Comparison of ENCODE assay signal across 21 cellular contexts in genomic region chr17:10123093-10123492, GRCh38.
DNase-seq lines count a peak whose midpoint lies in the region; ATAC-seq and TF ChIP-seq lines count a peak whose summit lies in the region.
"Had no signal": no experiment of that assay in that cellular context is flagged by ENCODE, and none has a peak within 500 bp of the region (broad histone marks: within the 10 kb centered on the region; RNA-seq: fewer than 3 reads in every experiment).

No MANE protein-coding gene starts in this region.

- H3K27ac ChIP-seq in WERI-Rb-1 (peak overlapping the region; percentile 28; the same call in 1 of the 2 replicates), esophagus muscularis mucosa (replicated peaks in 1 of 4) (peak overlapping the region; percentile 40 to 63 (median 48)), tibial nerve (peak overlapping the region; percentile 49 to 92 (median 72)), RWPE1 (no peak overlapping the region)
- H3K27ac ChIP-seq: cardiac muscle cell, lower lobe of right lung, parathyroid adenoma, right lobe of liver had no signal

- ATAC-seq in HG02840 (IDR thresholded peaks at IDR 0.05; ENCODE audit: low FRiP score, unreplicated experiment) (no peak), GM19351 (IDR thresholded peaks at IDR 0.05; ENCODE audit: unreplicated experiment) (no peak)
- ATAC-seq: activated CD4-positive, alpha-beta T cell treated with anti-CD3 and anti-CD28 coated beads for 36 hours; activated naive CD4-positive, alpha-beta T cell treated with anti-CD3 and anti-CD28 coated beads, Interleukin-2, amount 50 U/mL, for 72 hours; lower lobe of right lung; right lobe of liver; stimulated activated naive CD8-positive, alpha-beta T cell treated with anti-CD3 and anti-CD28 coated beads, Interleukin-15, Interleukin-2, amounts not matched to agents 100 U/mL and 50 U/mL, for 24 hours had no signal

- CTCF ChIA-PET in RWPE1 (lab: Yijun Ruan, JAX): interaction anchor here (0.6 kb wide), 1 partner anchor 569 kb away, joined by 3 read pairs; no protein-coding TSS in a partner anchor

- no peak for TF ChIP-seq EP300 in esophagus muscularis mucosa (IDR thresholded peaks at IDR 0.05)
- no peak for TF ChIP-seq EP300 in tibial nerve (IDR thresholded peaks at IDR 0.05)

- intact Hi-C loops in esophagus muscularis mucosa (cut with DNase I): no loop called here
- intact Hi-C loops in posterior vena cava (cut with DNase I): loop anchor here in 1 of 2 donors (10.0 kb wide), 1 partner anchor 52 kb away; no protein-coding TSS in a partner anchor

- TF ChIP-seq CTCF in WERI-Rb-1 (IDR thresholded peaks at IDR 0.05; ENCODE audit: low read depth, low read length) (no peak), esophagus muscularis mucosa (IDR thresholded peaks at IDR 0.05) (no peak), tibial nerve (IDR thresholded peaks at IDR 0.05) (no peak), RWPE1 (conservative IDR thresholded peaks at IDR 0.05; ENCODE audit: low read depth) (no peak)

- DNase-seq in WERI-Rb-1: no peak
- DNase-seq in esophagus muscularis mucosa (ENCODE audit: extremely low spot score): no peak
- DNase-seq in posterior vena cava (ENCODE audit: low spot score): peak; percentile 78
- DNase-seq in tibial nerve (ENCODE audit: low spot score in 2 of 2): no peak
- no peak for DNase-seq in RWPE1 (ENCODE audit: low spot score)
- DNase-seq: activated CD4-positive, alpha-beta T cell treated with anti-CD3 and anti-CD28 coated beads for 36 hours; activated T-cell treated with anti-CD3 and anti-CD28 coated beads for 4 hours; aorta; DMS79 treated with DMSO at 0.1 percent for 48 hours; lower lobe of right lung; NCI-H1694; NCI-H510A; stimulated activated naive CD8-positive, alpha-beta T cell treated with anti-CD3 and anti-CD28 coated beads, Interleukin-15, Interleukin-2, amounts not matched to agents 100 U/mL and 50 U/mL, for 24 hours; transverse colon had no signal

- no peaks in the 10 kb centered on the region for H3K27me3 ChIP-seq in WERI-Rb-1 (ENCODE audit: insufficient read depth, low read depth, severe bottlenecking)
- H3K27me3 ChIP-seq in esophagus muscularis mucosa: peaks cover 0 to 21% (median 0%) of the 10 kb centered on the region in 4 donors
- H3K27me3 ChIP-seq in tibial nerve: no peaks in the 10 kb centered on the region
- H3K27me3 ChIP-seq: cardiac muscle cell, right lobe of liver, transverse colon had no signal

- H3K9me3 ChIP-seq in WERI-Rb-1 (ENCODE audit: severe bottlenecking) (no peaks in the 10 kb centered on the region), esophagus muscularis mucosa (no peaks in the 10 kb centered on the region), tibial nerve (no peaks in the 10 kb centered on the region)
- H3K9me3 ChIP-seq: lower lobe of right lung, right lobe of liver, transverse colon had no signal

- 86% methylated on average over 1 of the region's 2 CpGs for WGBS in esophagus muscularis mucosa
- 65% methylated on average over 2 of the region's 2 CpGs; no CpG with 5 or more reads in 1 of the 2 donors for WGBS in tibial nerve, 2 donors

- TF ChIP-seq POLR2A in esophagus muscularis mucosa (IDR thresholded peaks at IDR 0.05; ENCODE audit: low read depth) (no peak), tibial nerve (IDR thresholded peaks at IDR 0.05) (no peak)

- no peak overlapping the region for H3K4me3 ChIP-seq in WERI-Rb-1 (ENCODE audit: low read depth, low read length)
- no peak overlapping the region for H3K4me3 ChIP-seq in esophagus muscularis mucosa
- H3K4me3 ChIP-seq in tibial nerve: no peak overlapping the region
- H3K4me3 ChIP-seq: cardiac muscle cell, HAP-1, lower lobe of right lung, right lobe of liver, transverse colon had no signal

- peaks cover 58 to 87% (median 85%) of the 10 kb centered on the region in 4 donors for H3K4me1 ChIP-seq in esophagus muscularis mucosa
- peaks cover 0 to 98% (median 69%) of the 10 kb centered on the region in 4 donors for H3K4me1 ChIP-seq in tibial nerve
- H3K4me1 ChIP-seq: HAP-1, parathyroid adenoma, right lobe of liver had no signal

- H3K36me3 ChIP-seq in WERI-Rb-1 (no peaks in the 10 kb centered on the region), esophagus muscularis mucosa (no peaks in the 10 kb centered on the region), tibial nerve (no peaks in the 10 kb centered on the region)
- H3K36me3 ChIP-seq: cardiac muscle cell, HAP-1, lower lobe of right lung, right lobe of liver, transverse colon had no signal

- POLR2A ChIA-PET in RWPE1 (lab: Yijun Ruan, JAX; ENCODE audit: low non-redundant PET): no interaction called here
